ENCODE assay signal across 22 cellular contexts in the genomic region with DNA sequence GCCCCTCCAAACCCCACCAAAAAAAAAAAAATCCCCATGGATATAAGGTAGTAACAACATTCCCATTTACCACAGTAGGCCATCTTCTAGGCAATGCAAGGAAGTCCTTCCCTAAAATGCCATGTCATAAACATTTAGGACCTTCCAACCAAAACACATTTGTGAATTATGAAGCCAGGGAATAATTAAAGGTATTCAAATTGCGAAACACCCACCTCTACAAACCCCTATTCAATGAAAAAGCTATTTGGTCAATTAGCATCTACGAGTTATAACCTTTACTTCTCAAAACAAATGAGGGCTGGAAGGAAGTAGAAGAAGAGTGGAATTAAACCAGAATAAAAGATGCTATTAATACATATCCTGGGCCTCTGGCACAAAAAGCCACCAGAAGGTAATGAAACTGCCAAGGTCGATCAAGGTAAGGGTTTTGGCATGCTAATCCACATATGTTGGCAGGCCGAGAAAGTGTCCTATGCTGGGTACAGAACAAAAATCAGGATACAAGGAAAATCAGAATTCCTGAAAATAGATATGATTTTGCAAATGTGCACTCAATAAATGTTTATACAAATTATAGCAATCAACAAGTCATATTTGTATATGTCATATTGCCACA.
"Had no signal": no experiment of that assay in that cellular context is flagged by ENCODE, and none has a peak within 500 bp of the region (broad histone marks: within the 10 kb centered on the region; RNA-seq: fewer than 3 reads in every experiment).

No MANE protein-coding gene starts in this region.

- H3K9me3 ChIP-seq: breast epithelium, gastroesophageal sphincter, lower lobe of right lung, sigmoid colon, thoracic aorta had no signal

- DNase-seq: activated CD4-positive, alpha-beta T cell treated with anti-CD3 and anti-CD28 coated beads for 36 hours; activated CD4-positive, CD25-positive, alpha-beta regulatory T cell; activated naive CD4-positive, alpha-beta T cell; activated T-cell treated with anti-CD3 and anti-CD28 coated beads for 4 hours; activated T-cell treated with anti-CD3 and anti-CD28 coated beads, Interleukin-2, amount 50 U/mL, for 72 hours; central memory CD4-positive, alpha-beta T cell; effector memory CD8-positive, alpha-beta T cell; hippocampal formation; left cardiac atrium; lower lobe of right lung; mesendoderm; sigmoid colon; small intestine; stimulated activated CD4-positive, alpha-beta T cell treated with anti-CD3 and anti-CD28 coated beads, Interleukin-4, amount 100 ng/mL, for 24 hours; trophoblast cell had no signal

- H3K27me3 ChIP-seq: breast epithelium, dorsolateral prefrontal cortex, gastroesophageal sphincter, sigmoid colon had no signal

- H3K27ac ChIP-seq: coronary artery, gastroesophageal sphincter, lower lobe of right lung, sigmoid colon, thoracic aorta had no signal

- H3K4me1 ChIP-seq: lower lobe of right lung, sigmoid colon had no signal

- ATAC-seq: activated CD4-positive, alpha-beta T cell treated with anti-CD3 and anti-CD28 coated beads for 36 hours; activated naive CD4-positive, alpha-beta T cell treated with anti-CD3 and anti-CD28 coated beads, Interleukin-2, amount 50 U/mL, for 72 hours; activated T-cell treated with anti-CD3 and anti-CD28 coated beads, Interleukin-2, amount 50 U/mL, for 72 hours; effector memory CD8-positive, alpha-beta T cell; gastroesophageal sphincter; left cardiac atrium; lower lobe of right lung; stimulated activated effector memory CD8-positive, alpha-beta T cell treated with anti-CD3 and anti-CD28 coated beads, Interleukin-12 subunit alpha, Interleukin-12 subunit beta, amount 100 ng/mL, for 72 hours had no signal

- H3K4me3 ChIP-seq: breast epithelium, coronary artery, dorsolateral prefrontal cortex, gastroesophageal sphincter, lower lobe of right lung, sigmoid colon, thoracic aorta had no signal
